Comparison of ENCODE assay signal across 30 cellular contexts in the genomic region with DNA sequence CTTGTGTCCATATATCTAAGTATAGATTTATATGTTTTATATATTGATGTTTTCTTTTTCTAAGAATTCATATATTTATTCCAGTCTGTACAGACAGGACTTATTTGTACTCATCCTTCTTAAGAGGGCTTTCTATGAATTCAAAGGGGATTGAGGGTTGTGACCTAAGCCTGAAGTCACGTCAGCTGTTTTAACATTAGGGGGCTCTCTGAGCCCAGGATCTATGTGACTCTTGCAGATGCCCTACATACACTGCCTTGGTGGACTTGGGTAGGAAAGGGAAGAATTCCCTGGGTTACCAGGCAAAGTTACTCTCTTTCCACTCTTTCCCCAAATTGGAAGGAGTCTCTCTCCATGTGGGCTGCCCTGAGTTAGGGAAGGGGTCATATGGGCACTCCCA.
"Had no signal": no experiment of that assay in that cellular context is flagged by ENCODE, and none has a peak within 500 bp of the region (broad histone marks: within the 10 kb centered on the region; RNA-seq: fewer than 3 reads in every experiment).

No MANE protein-coding gene starts in this region.

- H3K9me3 Mint-ChIP-seq: activated CD4-positive, alpha-beta T cell treated with anti-CD3 and anti-CD28 coated beads, Interleukin-2, amount 10 ng/mL, durations not matched to agents 7 days and 5 days; activated CD8-positive, alpha-beta T cell treated with anti-CD3 and anti-CD28 coated beads for 36 hours; activated T-cell treated with anti-CD3 and anti-CD28 coated beads, Interleukin-2, amount 50 U/mL, for 4 hours; activated T-helper 17 cell treated with anti-CD3 and anti-CD28 coated beads, Interleukin-2, amount 50 U/mL, for 72 hours; neural crest cell had no signal

- H3K27ac Mint-ChIP-seq: activated CD4-positive, alpha-beta T cell treated with anti-CD3 and anti-CD28 coated beads, Interleukin-2, amount 10 ng/mL, durations not matched to agents 7 days and 5 days; activated CD8-positive, alpha-beta T cell treated with anti-CD3 and anti-CD28 coated beads for 36 hours; activated T-helper 17 cell treated with anti-CD3 and anti-CD28 coated beads, Interleukin-2, amount 50 U/mL, for 72 hours; effector memory CD8-positive, alpha-beta T cell; naive thymus-derived CD8-positive, alpha-beta T cell; stimulated activated naive B cell treated with anti-CD40 and anti-IgM and Interleukin-4, amounts not matched to agents 10 μg/mL and 1 μg/mL and 100 μg/mL, for 72 hours had no signal

- H3K4me1 ChIP-seq: left lung, lower lobe of right lung, parathyroid adenoma, psoas muscle, sigmoid colon, stomach, thyroid gland, upper lobe of right lung had no signal

- H3K27ac ChIP-seq: heart right ventricle, left lung, lower lobe of right lung, parathyroid adenoma, psoas muscle, sigmoid colon, stomach, thyroid gland, upper lobe of right lung had no signal

- H3K36me3 Mint-ChIP-seq: naive thymus-derived CD8-positive, alpha-beta T cell; stimulated activated naive B cell treated with anti-CD40 and anti-IgM and Interleukin-4, amounts not matched to agents 10 μg/mL and 1 μg/mL and 100 μg/mL, for 72 hours had no signal

- H3K27me3 ChIP-seq: heart right ventricle, left lung, sigmoid colon, stomach, thyroid gland, upper lobe of right lung had no signal

- DNase-seq: activated CD4-positive, alpha-beta T cell treated with anti-CD3 and anti-CD28 coated beads for 1 hour; activated CD4-positive, alpha-beta T cell treated with anti-CD3 and anti-CD28 coated beads, Interleukin-2, amount 10 ng/mL, durations not matched to agents 7 days and 5 days; activated CD8-positive, alpha-beta T cell treated with anti-CD3 and anti-CD28 coated beads for 36 hours; activated gamma-delta T cell treated with Interleukin-2 at 50 U/mL for 16 hours; activated naive CD4-positive, alpha-beta T cell treated with anti-CD3 and anti-CD28 coated beads, Interleukin-2, amount 50 U/mL, for 16 hours; activated T-cell treated with anti-CD3 and anti-CD28 coated beads, Interleukin-2, amount 50 U/mL, for 4 hours; amygdala; caudate nucleus; cortex of kidney; effector memory CD8-positive, alpha-beta T cell; foreskin fibroblast; heart right ventricle; left lung; lower lobe of right lung; mesenchymal stem cell; naive thymus-derived CD8-positive, alpha-beta T cell; occipital lobe; psoas muscle; sigmoid colon; small intestine; stimulated activated CD4-positive, alpha-beta T cell treated with anti-CD3 and anti-CD28 coated beads, Interleukin-4, amount 100 ng/mL, for 4 hours; stimulated activated CD8-positive, alpha-beta memory T cell treated with anti-CD3 and anti-CD28 coated beads, Interleukin-4, amount 100 ng/mL, for 48 hours; stimulated activated naive B cell treated with anti-CD40 and anti-IgM and Interleukin-4, amounts not matched to agents 10 μg/mL and 1 μg/mL and 100 μg/mL, for 72 hours; stomach; T-helper 9 cell; thyroid gland; upper lobe of right lung had no signal

- H3K36me3 ChIP-seq: heart right ventricle, left lung, lower lobe of right lung, sigmoid colon, stomach, thyroid gland, upper lobe of right lung had no signal

- H3K9me3 ChIP-seq: heart right ventricle, left lung, lower lobe of right lung, psoas muscle, sigmoid colon, stomach, thyroid gland, upper lobe of right lung had no signal

- H3K4me3 ChIP-seq: heart right ventricle, left lung, lower lobe of right lung, psoas muscle, sigmoid colon, stomach, thyroid gland, upper lobe of right lung had no signal

- H3K4me3 Mint-ChIP-seq: activated CD4-positive, alpha-beta T cell treated with anti-CD3 and anti-CD28 coated beads, Interleukin-2, amount 10 ng/mL, durations not matched to agents 7 days and 5 days; activated CD8-positive, alpha-beta T cell treated with anti-CD3 and anti-CD28 coated beads for 36 hours; activated T-cell treated with anti-CD3 and anti-CD28 coated beads, Interleukin-2, amount 50 U/mL, for 4 hours; activated T-helper 17 cell treated with anti-CD3 and anti-CD28 coated beads, Interleukin-2, amount 50 U/mL, for 72 hours; effector memory CD8-positive, alpha-beta T cell; naive thymus-derived CD8-positive, alpha-beta T cell; neural crest cell; stimulated activated naive B cell treated with anti-CD40 and anti-IgM and Interleukin-4, amounts not matched to agents 10 μg/mL and 1 μg/mL and 100 μg/mL, for 72 hours had no signal

- H3K27me3 Mint-ChIP-seq: activated CD4-positive, alpha-beta T cell treated with anti-CD3 and anti-CD28 coated beads, Interleukin-2, amount 10 ng/mL, durations not matched to agents 7 days and 5 days; activated CD8-positive, alpha-beta T cell treated with anti-CD3 and anti-CD28 coated beads for 36 hours; effector memory CD8-positive, alpha-beta T cell had no signal

- H3K4me1 Mint-ChIP-seq: activated CD4-positive, alpha-beta T cell treated with anti-CD3 and anti-CD28 coated beads, Interleukin-2, amount 10 ng/mL, durations not matched to agents 7 days and 5 days; activated T-helper 17 cell treated with anti-CD3 and anti-CD28 coated beads, Interleukin-2, amount 50 U/mL, for 72 hours; naive thymus-derived CD8-positive, alpha-beta T cell; neural crest cell; stimulated activated naive B cell treated with anti-CD40 and anti-IgM and Interleukin-4, amounts not matched to agents 10 μg/mL and 1 μg/mL and 100 μg/mL, for 72 hours had no signal

- H3K9ac ChIP-seq: parathyroid adenoma had no signal
